In genomic region chr12:47874316-47874715, GRCh38 we compare ENCODE assay signal across 26 cellular contexts.
"Had no signal": no experiment of that assay in that cellular context is flagged by ENCODE, and none has a peak within 500 bp of the region (broad histone marks: within the 10 kb centered on the region; RNA-seq: fewer than 3 reads in every experiment).

No MANE protein-coding gene starts in this region.

- H3K4me3 ChIP-seq: adrenal gland, MG63, SK-N-MC had no signal

- H3K9me3 Mint-ChIP-seq: activated B cell treated with CpG ODN at 0.5 μM for 24 hours; activated CD4-positive, alpha-beta memory T cell treated with anti-CD3 and anti-CD28 coated beads, Interleukin-2, amount 10 ng/mL, durations not matched to agents 7 days and 5 days; activated CD4-positive, alpha-beta T cell treated with anti-CD3 and anti-CD28 coated beads, Interleukin-2, amount 10 ng/mL, durations not matched to agents 7 days and 5 days; activated naive CD8-positive, alpha-beta T cell treated with anti-CD3 and anti-CD28 coated beads, Interleukin-2, amount 10 ng/mL, durations not matched to agents 7 days and 5 days; T-cell had no signal

- H3K36me3 Mint-ChIP-seq: T-cell had no signal

- H3K4me3 Mint-ChIP-seq: activated B cell treated with CpG ODN at 0.5 μM for 24 hours; activated CD4-positive, alpha-beta memory T cell treated with anti-CD3 and anti-CD28 coated beads, Interleukin-2, amount 10 ng/mL, durations not matched to agents 7 days and 5 days; activated CD4-positive, alpha-beta T cell treated with anti-CD3 and anti-CD28 coated beads, Interleukin-2, amount 10 ng/mL, durations not matched to agents 7 days and 5 days; activated naive CD8-positive, alpha-beta T cell treated with anti-CD3 and anti-CD28 coated beads, Interleukin-2, amount 10 ng/mL, durations not matched to agents 7 days and 5 days; T-cell had no signal

- H3K27me3 Mint-ChIP-seq: activated B cell treated with CpG ODN at 0.5 μM for 24 hours; activated CD4-positive, alpha-beta memory T cell treated with anti-CD3 and anti-CD28 coated beads, Interleukin-2, amount 10 ng/mL, durations not matched to agents 7 days and 5 days; activated CD4-positive, alpha-beta T cell treated with anti-CD3 and anti-CD28 coated beads, Interleukin-2, amount 10 ng/mL, durations not matched to agents 7 days and 5 days; activated naive CD8-positive, alpha-beta T cell treated with anti-CD3 and anti-CD28 coated beads, Interleukin-2, amount 10 ng/mL, durations not matched to agents 7 days and 5 days; T-cell had no signal

- H3K27ac ChIP-seq: adrenal gland, SK-N-MC had no signal

- H3K27ac Mint-ChIP-seq: activated B cell treated with CpG ODN at 0.5 μM for 24 hours; activated CD4-positive, alpha-beta memory T cell treated with anti-CD3 and anti-CD28 coated beads, Interleukin-2, amount 10 ng/mL, durations not matched to agents 7 days and 5 days; activated CD4-positive, alpha-beta T cell treated with anti-CD3 and anti-CD28 coated beads, Interleukin-2, amount 10 ng/mL, durations not matched to agents 7 days and 5 days; activated naive CD8-positive, alpha-beta T cell treated with anti-CD3 and anti-CD28 coated beads, Interleukin-2, amount 10 ng/mL, durations not matched to agents 7 days and 5 days; T-cell had no signal

- H3K27me3 ChIP-seq: adrenal gland, MG63 had no signal

- DNase-seq: activated B cell treated with CpG ODN at 0.5 μM for 24 hours; activated CD4-positive, alpha-beta memory T cell treated with anti-CD3 and anti-CD28 coated beads, Interleukin-2, amount 10 ng/mL, durations not matched to agents 7 days and 5 days; activated CD4-positive, alpha-beta T cell treated with anti-CD3 and anti-CD28 coated beads for 1 hour; activated CD4-positive, alpha-beta T cell treated with anti-CD3 and anti-CD28 coated beads, Interleukin-2, amount 10 ng/mL, durations not matched to agents 7 days and 5 days; activated CD8-positive, alpha-beta memory T cell treated with anti-CD3 and anti-CD28 coated beads, Interleukin-2, amount 50 U/mL, for 4 hours; activated gamma-delta T cell treated with Interleukin-2 at 50 U/mL for 16 hours; activated naive CD8-positive, alpha-beta T cell treated with anti-CD3 and anti-CD28 coated beads, Interleukin-2, amount 10 ng/mL, durations not matched to agents 7 days and 5 days; adrenal gland; anterior cingulate cortex; cerebellar nuclear complex; MG63; MV-4-11; NCI-H1092 treated with DMSO at 0.1 percent for 48 hours; NCI-H1417 treated with DMSO at 0.1 percent for 48 hours; NCI-H1694 treated with DMSO at 0.1 percent for 48 hours; NCI-H2029 treated with DMSO at 0.1 percent for 48 hours; NCI-H510A treated with DMSO at 0.1 percent for 48 hours; NCI-H69; NK-92 treated with Interleukin-12 subunit alpha and Interleukin-12 subunit beta, amount 100 ng/mL, for 24 hours; OCI-M1; RPMI8226; T-cell; T1000 had no signal

- H3K9me3 ChIP-seq: adrenal gland, MG63 had no signal

- ATAC-seq: Panc1, Right ventricle myocardium inferior, T-cell had no signal

- H3K4me1 Mint-ChIP-seq: T-cell had no signal
